Comparison of ENCODE assay signal across 24 cellular contexts in the genomic region with DNA sequence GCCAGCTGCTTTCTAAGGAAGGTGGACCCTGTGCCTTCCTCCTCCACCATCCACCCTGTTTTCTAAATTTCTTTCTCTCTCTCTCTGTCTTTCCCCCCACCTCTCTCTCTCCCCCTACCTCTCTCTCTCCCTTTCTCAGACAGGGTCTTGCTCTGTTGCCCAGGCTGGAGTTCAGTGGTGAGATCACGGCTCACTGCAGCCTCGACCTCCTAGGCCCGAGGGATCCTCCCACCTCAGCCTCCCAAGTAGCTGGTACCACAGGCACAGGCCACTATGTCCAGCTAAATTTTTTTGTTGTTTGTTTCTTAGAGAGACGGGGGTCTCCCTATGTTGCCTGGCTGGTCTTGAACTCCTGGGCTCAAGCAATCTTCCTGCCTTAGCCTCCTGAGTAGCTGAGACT. TPM values are rescaled to one million over a fixed set of nuclear protein-coding genes. Genes with fewer than 3 reads are reported as not detected.
"Had no signal": no experiment of that assay in that cellular context is flagged by ENCODE, and none has a peak within 500 bp of the region (broad histone marks: within the 10 kb centered on the region; RNA-seq: fewer than 3 reads in every experiment).

No MANE protein-coding gene starts in this region.

- H3K36me3 Mint-ChIP-seq: memory B cell; natural killer cell; stimulated activated naive B cell treated with anti-CD40 and anti-IgM and Interleukin-4, amounts not matched to agents 10 μg/mL and 1 μg/mL and 100 μg/mL, for 72 hours had no signal

- H3K9me3 Mint-ChIP-seq: memory B cell; natural killer cell; neural crest cell; stimulated activated naive B cell treated with anti-CD40 and anti-IgM and Interleukin-4, amounts not matched to agents 10 μg/mL and 1 μg/mL and 100 μg/mL, for 72 hours; stimulated activated naive CD8-positive, alpha-beta T cell treated with anti-CD3 and anti-CD28 coated beads, Interleukin-15, Interleukin-2, amounts not matched to agents 100 ng/mL and 50 ng/mL, for 24 hours had no signal

- H3K9me3 ChIP-seq: colonic mucosa, gastrocnemius medialis, sigmoid colon, thoracic aorta, transverse colon, upper lobe of right lung, uterus had no signal

- H3K4me1 ChIP-seq: colonic mucosa, parathyroid adenoma, sigmoid colon, uterus had no signal

- ATAC-seq: left lobe of liver; natural killer cell; stimulated activated naive B cell treated with anti-CD40 and anti-IgM and Interleukin-4, amounts not matched to agents 10 μg/mL and 1 μg/mL and 100 μg/mL, for 72 hours; upper lobe of right lung had no signal

- H3K4me3 ChIP-seq: colonic mucosa, gastrocnemius medialis, lung, sigmoid colon, thoracic aorta, transverse colon, upper lobe of right lung, uterus had no signal

- FAIRE-seq: endometrium, keratinocyte had no signal

- H3K36me3 ChIP-seq: colonic mucosa, gastrocnemius medialis, sigmoid colon, thoracic aorta, transverse colon, upper lobe of right lung, uterus had no signal

- H3K27ac Mint-ChIP-seq: memory B cell; natural killer cell; stimulated activated naive B cell treated with anti-CD40 and anti-IgM and Interleukin-4, amounts not matched to agents 10 μg/mL and 1 μg/mL and 100 μg/mL, for 72 hours; stimulated activated naive CD8-positive, alpha-beta T cell treated with anti-CD3 and anti-CD28 coated beads, Interleukin-15, Interleukin-2, amounts not matched to agents 100 ng/mL and 50 ng/mL, for 24 hours had no signal

- H3K4me3 Mint-ChIP-seq: memory B cell; natural killer cell; neural crest cell; stimulated activated naive B cell treated with anti-CD40 and anti-IgM and Interleukin-4, amounts not matched to agents 10 μg/mL and 1 μg/mL and 100 μg/mL, for 72 hours; stimulated activated naive CD8-positive, alpha-beta T cell treated with anti-CD3 and anti-CD28 coated beads, Interleukin-15, Interleukin-2, amounts not matched to agents 100 ng/mL and 50 ng/mL, for 24 hours had no signal

- H2AFZ ChIP-seq: parathyroid adenoma had no signal

- H3K27ac ChIP-seq: colonic mucosa, gastrocnemius medialis, parathyroid adenoma, sigmoid colon, thoracic aorta, transverse colon, upper lobe of right lung, uterus had no signal

- H3K79me2 ChIP-seq: parathyroid adenoma had no signal

- H3K27me3 Mint-ChIP-seq: progenitor cell of endocrine pancreas; stimulated activated naive CD8-positive, alpha-beta T cell treated with anti-CD3 and anti-CD28 coated beads, Interleukin-15, Interleukin-2, amounts not matched to agents 100 ng/mL and 50 ng/mL, for 24 hours had no signal

- H3K9ac ChIP-seq: parathyroid adenoma had no signal

- DNase-seq: colonic mucosa; dermis blood vessel endothelial cell; effector memory CD4-positive, alpha-beta T cell; foreskin fibroblast; gastrocnemius medialis; head of caudate nucleus; natural killer cell; sigmoid colon; stimulated activated CD4-positive, alpha-beta T cell treated with anti-CD3 and anti-CD28 coated beads, Interleukin-4, amount 100 ng/mL, for 4 hours; stimulated activated naive B cell treated with anti-CD40 and anti-IgM and Interleukin-4, amounts not matched to agents 10 μg/mL and 1 μg/mL and 100 μg/mL, for 72 hours; transverse colon; upper lobe of right lung; uterus had no signal

- H3K27me3 ChIP-seq: colonic mucosa, gastrocnemius medialis, sigmoid colon, transverse colon, upper lobe of right lung, uterus had no signal

RNA-seq across cellular contexts. Expression of gene STON2, which starts 59.8 kb away (rescaled TPM):
- total RNA-seq: chondrocyte had no signal
